22 cellular contexts compared by ENCODE assay signal in genomic region chr15:29151111-29151857, GRCh38.
"Had no signal": no experiment of that assay in that cellular context is flagged by ENCODE, and none has a peak within 500 bp of the region (broad histone marks: within the 10 kb centered on the region; RNA-seq: fewer than 3 reads in every experiment).

No MANE protein-coding gene starts in this region.

- DNase-seq: colonic mucosa; dermis blood vessel endothelial cell; effector memory CD4-positive, alpha-beta T cell; esophagus squamous epithelium; foreskin melanocyte; glutamatergic neuron; hypothalamus; immature natural killer cell; left ventricle myocardium superior; lower lobe of right lung; natural killer cell; stimulated activated CD4-positive, alpha-beta T cell treated with anti-CD3 and anti-CD28 coated beads, Interleukin-12 subunit alpha, Interleukin-12 subunit beta, amount 100 ng/mL, for 4 hours; stimulated activated CD4-positive, alpha-beta T cell treated with anti-CD3 and anti-CD28 coated beads, Interleukin-1b, Interleukin-23, amount 100 ng/mL, for 48 hours; stimulated activated CD4-positive, alpha-beta T cell treated with anti-CD3 and anti-CD28 coated beads, Interleukin-4, amount 100 ng/mL, for 1 hour; stimulated activated CD8-positive, alpha-beta memory T cell treated with anti-CD3 and anti-CD28 coated beads, Interleukin-4, amount 100 ng/mL, for 48 hours; stimulated activated naive CD4-positive, alpha-beta T cell; stimulated activated naive CD8-positive, alpha-beta T cell treated with anti-CD3 and anti-CD28 coated beads, Interleukin-15, amount 100 ng/mL, for 72 hours; thyroid gland; trophoblast cell had no signal

- H3K27ac ChIP-seq: colonic mucosa, esophagus squamous epithelium, lower lobe of right lung, parathyroid adenoma, thyroid gland had no signal

- H3K4me1 ChIP-seq: colonic mucosa, esophagus squamous epithelium, lower lobe of right lung, parathyroid adenoma, thyroid gland had no signal

- H3K27me3 ChIP-seq: colonic mucosa, esophagus squamous epithelium, thyroid gland had no signal

- H3K9me3 ChIP-seq: colonic mucosa, esophagus squamous epithelium, lower lobe of right lung, thyroid gland had no signal

- ATAC-seq: left ventricle myocardium superior; lower lobe of right lung; natural killer cell; sciatic nerve; stimulated activated naive CD8-positive, alpha-beta T cell treated with anti-CD3 and anti-CD28 coated beads, Interleukin-15, amount 100 ng/mL, for 72 hours had no signal

- H3K36me3 ChIP-seq: colonic mucosa, esophagus squamous epithelium, lower lobe of right lung, thyroid gland had no signal

- H3K4me3 ChIP-seq: colonic mucosa, esophagus squamous epithelium, lower lobe of right lung, smooth muscle cell, thyroid gland had no signal
